In the genomic region with DNA sequence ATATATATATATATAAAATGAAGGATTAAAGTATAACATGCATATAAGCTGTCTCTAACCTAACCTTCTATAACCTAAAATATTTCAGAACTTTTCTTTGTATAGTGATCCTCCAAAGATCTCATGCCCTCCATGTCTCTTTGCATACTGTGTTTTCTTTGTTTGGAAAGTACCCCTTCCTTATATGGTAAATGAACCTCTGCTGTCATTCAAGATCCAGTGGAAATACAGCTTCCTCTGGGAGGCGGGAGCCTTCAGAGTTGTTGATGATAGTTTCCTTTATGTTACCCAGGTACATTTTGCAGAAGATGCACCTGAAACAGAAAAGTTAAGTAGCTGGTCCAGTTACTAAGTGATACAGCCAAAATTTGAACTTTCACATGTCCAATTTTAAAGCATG, we compare ENCODE assay signal across 2 cellular contexts.
TF ChIP-seq lines count a peak whose summit lies in the region.

No MANE protein-coding gene starts in this region.

TF ChIP-seq in GM23338, 12 proteins besides CTCF, POLR2A, EP300 and RAD21 (continued from another document):
- TF ChIP-seq POLR2AphosphoS5 (IDR thresholded peaks at IDR 0.05; ENCODE audit: low read depth) (no peak), CREB1 (CRISPR knock-in tag; IDR thresholded peaks at IDR 0.05; ENCODE audit: low read depth) (no peak), STAT1 (IDR thresholded peaks at IDR 0.05; ENCODE audit: unreplicated experiment) (no peak), ZNF114 (CRISPR knock-in tag; IDR thresholded peaks at IDR 0.05) (no peak), ZNF331 (CRISPR knock-in tag; IDR thresholded peaks at IDR 0.05; ENCODE audit: low read depth) (no peak), EZH2phosphoT487 (IDR thresholded peaks at IDR 0.05; ENCODE audit: unreplicated experiment) (no peak)
- TF ChIP-seq, protein P1, sequence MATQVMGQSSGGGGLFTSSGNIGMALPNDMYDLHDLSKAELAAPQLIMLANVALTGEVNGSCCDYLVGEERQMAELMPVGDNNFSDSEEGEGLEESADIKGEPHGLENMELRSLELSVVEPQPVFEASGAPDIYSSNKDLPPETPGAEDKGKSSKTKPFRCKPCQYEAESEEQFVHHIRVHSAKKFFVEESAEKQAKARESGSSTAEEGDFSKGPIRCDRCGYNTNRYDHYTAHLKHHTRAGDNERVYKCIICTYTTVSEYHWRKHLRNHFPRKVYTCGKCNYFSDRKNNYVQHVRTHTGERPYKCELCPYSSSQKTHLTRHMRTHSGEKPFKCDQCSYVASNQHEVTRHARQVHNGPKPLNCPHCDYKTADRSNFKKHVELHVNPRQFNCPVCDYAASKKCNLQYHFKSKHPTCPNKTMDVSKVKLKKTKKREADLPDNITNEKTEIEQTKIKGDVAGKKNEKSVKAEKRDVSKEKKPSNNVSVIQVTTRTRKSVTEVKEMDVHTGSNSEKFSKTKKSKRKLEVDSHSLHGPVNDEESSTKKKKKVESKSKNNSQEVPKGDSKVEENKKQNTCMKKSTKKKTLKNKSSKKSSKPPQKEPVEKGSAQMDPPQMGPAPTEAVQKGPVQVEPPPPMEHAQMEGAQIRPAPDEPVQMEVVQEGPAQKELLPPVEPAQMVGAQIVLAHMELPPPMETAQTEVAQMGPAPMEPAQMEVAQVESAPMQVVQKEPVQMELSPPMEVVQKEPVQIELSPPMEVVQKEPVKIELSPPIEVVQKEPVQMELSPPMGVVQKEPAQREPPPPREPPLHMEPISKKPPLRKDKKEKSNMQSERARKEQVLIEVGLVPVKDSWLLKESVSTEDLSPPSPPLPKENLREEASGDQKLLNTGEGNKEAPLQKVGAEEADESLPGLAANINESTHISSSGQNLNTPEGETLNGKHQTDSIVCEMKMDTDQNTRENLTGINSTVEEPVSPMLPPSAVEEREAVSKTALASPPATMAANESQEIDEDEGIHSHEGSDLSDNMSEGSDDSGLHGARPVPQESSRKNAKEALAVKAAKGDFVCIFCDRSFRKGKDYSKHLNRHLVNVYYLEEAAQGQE (IDR thresholded peaks at IDR 0.05; ENCODE audit: unreplicated experiment) = no peak
- TF ChIP-seq, protein P2, sequence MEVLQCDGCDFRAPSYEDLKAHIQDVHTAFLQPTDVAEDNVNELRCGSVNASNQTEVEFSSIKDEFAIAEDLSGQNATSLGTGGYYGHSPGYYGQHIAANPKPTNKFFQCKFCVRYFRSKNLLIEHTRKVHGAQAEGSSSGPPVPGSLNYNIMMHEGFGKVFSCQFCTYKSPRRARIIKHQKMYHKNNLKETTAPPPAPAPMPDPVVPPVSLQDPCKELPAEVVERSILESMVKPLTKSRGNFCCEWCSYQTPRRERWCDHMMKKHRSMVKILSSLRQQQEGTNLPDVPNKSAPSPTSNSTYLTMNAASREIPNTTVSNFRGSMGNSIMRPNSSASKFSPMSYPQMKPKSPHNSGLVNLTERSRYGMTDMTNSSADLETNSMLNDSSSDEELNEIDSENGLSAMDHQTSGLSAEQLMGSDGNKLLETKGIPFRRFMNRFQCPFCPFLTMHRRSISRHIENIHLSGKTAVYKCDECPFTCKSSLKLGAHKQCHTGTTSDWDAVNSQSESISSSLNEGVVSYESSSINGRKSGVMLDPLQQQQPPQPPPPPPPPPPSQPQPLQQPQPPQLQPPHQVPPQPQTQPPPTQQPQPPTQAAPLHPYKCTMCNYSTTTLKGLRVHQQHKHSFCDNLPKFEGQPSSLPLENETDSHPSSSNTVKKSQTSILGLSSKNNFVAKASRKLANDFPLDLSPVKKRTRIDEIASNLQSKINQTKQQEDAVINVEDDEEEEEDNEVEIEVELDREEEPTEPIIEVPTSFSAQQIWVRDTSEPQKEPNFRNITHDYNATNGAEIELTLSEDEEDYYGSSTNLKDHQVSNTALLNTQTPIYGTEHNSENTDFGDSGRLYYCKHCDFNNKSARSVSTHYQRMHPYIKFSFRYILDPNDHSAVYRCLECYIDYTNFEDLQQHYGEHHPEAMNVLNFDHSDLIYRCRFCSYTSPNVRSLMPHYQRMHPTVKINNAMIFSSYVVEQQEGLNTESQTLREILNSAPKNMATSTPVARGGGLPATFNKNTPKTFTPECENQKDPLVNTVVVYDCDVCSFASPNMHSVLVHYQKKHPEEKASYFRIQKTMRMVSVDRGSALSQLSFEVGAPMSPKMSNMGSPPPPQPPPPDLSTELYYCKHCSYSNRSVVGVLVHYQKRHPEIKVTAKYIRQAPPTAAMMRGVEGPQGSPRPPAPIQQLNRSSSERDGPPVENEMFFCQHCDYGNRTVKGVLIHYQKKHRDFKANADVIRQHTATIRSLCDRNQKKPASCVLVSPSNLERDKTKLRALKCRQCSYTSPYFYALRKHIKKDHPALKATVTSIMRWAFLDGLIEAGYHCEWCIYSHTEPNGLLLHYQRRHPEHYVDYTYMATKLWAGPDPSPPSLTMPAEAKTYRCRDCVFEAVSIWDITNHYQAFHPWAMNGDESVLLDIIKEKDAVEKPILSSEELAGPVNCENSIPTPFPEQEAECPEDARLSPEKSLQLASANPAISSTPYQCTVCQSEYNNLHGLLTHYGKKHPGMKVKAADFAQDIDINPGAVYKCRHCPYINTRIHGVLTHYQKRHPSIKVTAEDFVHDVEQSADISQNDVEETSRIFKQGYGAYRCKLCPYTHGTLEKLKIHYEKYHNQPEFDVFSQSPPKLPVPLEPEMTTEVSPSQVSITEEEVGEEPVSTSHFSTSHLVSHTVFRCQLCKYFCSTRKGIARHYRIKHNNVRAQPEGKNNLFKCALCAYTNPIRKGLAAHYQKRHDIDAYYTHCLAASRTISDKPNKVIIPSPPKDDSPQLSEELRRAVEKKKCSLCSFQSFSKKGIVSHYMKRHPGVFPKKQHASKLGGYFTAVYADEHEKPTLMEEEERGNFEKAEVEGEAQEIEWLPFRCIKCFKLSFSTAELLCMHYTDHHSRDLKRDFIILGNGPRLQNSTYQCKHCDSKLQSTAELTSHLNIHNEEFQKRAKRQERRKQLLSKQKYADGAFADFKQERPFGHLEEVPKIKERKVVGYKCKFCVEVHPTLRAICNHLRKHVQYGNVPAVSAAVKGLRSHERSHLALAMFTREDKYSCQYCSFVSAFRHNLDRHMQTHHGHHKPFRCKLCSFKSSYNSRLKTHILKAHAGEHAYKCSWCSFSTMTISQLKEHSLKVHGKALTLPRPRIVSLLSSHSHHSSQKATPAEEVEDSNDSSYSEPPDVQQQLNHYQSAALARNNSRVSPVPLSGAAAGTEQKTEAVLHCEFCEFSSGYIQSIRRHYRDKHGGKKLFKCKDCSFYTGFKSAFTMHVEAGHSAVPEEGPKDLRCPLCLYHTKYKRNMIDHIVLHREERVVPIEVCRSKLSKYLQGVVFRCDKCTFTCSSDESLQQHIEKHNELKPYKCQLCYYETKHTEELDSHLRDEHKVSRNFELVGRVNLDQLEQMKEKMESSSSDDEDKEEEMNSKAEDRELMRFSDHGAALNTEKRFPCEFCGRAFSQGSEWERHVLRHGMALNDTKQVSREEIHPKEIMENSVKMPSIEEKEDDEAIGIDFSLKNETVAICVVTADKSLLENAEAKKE (CRISPR knock-in tag; IDR thresholded peaks at IDR 0.05) = no peak

TF ChIP-seq in WTC11, 78 proteins besides CTCF, POLR2A, EP300 and RAD21:
- TF ChIP-seq, protein P3, sequence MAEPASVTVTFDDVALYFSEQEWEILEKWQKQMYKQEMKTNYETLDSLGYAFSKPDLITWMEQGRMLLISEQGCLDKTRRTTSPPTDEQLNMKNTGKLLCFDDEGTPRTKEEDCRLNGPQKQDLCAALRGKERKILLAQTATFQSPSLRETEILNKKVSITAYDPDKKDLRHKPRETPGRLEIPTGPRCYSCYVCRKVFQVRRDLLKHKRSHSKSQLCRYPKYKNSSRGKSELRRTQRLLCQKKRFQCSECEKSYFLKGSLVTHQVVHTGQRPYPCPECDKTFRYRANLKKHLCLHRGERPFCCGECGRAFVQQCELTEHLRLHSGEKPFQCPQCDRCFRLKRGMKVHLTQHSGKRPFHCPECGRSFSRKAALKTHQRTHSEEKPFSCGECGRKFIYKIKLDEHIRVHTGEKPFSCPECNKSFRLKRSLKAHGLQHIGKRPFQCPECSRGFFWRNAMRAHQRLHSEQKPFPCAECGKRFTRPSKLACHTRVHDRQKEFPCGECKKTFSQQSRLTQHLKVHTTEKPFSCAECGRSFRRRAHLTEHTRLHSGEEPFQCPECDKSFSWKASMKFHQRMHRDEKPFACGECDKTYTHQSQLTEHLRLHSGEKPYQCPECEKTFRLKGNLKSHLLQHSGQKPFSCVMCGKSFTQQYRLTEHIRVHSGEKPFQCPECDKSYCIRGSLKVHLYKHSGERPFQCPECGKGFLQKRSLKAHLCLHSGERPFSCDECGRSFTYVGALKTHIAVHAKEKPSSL (CRISPR knock-in tag; conservative IDR thresholded peaks at IDR 0.05) = no peak
- no peak for TF ChIP-seq GABPB1 (CRISPR knock-in tag; IDR thresholded peaks at IDR 0.05)
- no peak for TF ChIP-seq ZNF232 (CRISPR knock-in tag; IDR thresholded peaks at IDR 0.05)
- TF ChIP-seq MXD4 (CRISPR knock-in tag; IDR thresholded peaks at IDR 0.05; ENCODE audit: borderline replicate concordance) = no peak
- no peak for TF ChIP-seq TCF7 (CRISPR knock-in tag; IDR thresholded peaks at IDR 0.05; ENCODE audit: low read depth)
- TF ChIP-seq, protein P4, sequence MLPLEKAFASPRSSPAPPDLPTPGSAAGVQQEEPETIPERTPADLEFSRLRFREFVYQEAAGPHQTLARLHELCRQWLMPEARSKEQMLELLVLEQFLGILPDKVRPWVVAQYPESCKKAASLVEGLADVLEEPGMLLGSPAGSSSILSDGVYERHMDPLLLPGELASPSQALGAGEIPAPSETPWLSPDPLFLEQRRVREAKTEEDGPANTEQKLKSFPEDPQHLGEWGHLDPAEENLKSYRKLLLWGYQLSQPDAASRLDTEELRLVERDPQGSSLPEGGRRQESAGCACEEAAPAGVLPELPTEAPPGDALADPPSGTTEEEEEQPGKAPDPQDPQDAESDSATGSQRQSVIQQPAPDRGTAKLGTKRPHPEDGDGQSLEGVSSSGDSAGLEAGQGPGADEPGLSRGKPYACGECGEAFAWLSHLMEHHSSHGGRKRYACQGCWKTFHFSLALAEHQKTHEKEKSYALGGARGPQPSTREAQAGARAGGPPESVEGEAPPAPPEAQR (CRISPR knock-in tag; IDR thresholded peaks at IDR 0.05) = no peak
- TF ChIP-seq, protein P5, sequence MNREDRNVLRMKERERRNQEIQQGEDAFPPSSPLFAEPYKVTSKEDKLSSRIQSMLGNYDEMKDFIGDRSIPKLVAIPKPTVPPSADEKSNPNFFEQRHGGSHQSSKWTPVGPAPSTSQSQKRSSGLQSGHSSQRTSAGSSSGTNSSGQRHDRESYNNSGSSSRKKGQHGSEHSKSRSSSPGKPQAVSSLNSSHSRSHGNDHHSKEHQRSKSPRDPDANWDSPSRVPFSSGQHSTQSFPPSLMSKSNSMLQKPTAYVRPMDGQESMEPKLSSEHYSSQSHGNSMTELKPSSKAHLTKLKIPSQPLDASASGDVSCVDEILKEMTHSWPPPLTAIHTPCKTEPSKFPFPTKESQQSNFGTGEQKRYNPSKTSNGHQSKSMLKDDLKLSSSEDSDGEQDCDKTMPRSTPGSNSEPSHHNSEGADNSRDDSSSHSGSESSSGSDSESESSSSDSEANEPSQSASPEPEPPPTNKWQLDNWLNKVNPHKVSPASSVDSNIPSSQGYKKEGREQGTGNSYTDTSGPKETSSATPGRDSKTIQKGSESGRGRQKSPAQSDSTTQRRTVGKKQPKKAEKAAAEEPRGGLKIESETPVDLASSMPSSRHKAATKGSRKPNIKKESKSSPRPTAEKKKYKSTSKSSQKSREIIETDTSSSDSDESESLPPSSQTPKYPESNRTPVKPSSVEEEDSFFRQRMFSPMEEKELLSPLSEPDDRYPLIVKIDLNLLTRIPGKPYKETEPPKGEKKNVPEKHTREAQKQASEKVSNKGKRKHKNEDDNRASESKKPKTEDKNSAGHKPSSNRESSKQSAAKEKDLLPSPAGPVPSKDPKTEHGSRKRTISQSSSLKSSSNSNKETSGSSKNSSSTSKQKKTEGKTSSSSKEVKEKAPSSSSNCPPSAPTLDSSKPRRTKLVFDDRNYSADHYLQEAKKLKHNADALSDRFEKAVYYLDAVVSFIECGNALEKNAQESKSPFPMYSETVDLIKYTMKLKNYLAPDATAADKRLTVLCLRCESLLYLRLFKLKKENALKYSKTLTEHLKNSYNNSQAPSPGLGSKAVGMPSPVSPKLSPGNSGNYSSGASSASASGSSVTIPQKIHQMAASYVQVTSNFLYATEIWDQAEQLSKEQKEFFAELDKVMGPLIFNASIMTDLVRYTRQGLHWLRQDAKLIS (CRISPR knock-in tag; IDR thresholded peaks at IDR 0.05; ENCODE audit: borderline replicate concordance) = no peak
- TF ChIP-seq, protein P6, sequence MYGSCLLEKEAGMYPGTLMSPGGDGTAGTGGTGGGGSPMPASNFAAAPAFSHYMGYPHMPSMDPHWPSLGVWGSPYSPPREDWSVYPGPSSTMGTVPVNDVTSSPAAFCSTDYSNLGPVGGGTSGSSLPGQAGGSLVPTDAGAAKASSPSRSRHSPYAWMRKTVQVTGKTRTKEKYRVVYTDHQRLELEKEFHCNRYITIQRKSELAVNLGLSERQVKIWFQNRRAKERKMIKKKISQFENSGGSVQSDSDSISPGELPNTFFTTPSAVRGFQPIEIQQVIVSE (CRISPR knock-in tag; IDR thresholded peaks at IDR 0.05; ENCODE audit: borderline replicate concordance) = no peak
- no peak for TF ChIP-seq NR1H2 (CRISPR knock-in tag; IDR thresholded peaks at IDR 0.05)
- TF ChIP-seq, protein P7, sequence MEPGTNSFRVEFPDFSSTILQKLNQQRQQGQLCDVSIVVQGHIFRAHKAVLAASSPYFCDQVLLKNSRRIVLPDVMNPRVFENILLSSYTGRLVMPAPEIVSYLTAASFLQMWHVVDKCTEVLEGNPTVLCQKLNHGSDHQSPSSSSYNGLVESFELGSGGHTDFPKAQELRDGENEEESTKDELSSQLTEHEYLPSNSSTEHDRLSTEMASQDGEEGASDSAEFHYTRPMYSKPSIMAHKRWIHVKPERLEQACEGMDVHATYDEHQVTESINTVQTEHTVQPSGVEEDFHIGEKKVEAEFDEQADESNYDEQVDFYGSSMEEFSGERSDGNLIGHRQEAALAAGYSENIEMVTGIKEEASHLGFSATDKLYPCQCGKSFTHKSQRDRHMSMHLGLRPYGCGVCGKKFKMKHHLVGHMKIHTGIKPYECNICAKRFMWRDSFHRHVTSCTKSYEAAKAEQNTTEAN (CRISPR knock-in tag; IDR thresholded peaks at IDR 0.05) = no peak
- no peak for TF ChIP-seq CBFB (CRISPR knock-in tag; IDR thresholded peaks at IDR 0.05; ENCODE audit: low read depth)
- TF ChIP-seq SMAD4 (CRISPR knock-in tag; IDR thresholded peaks at IDR 0.05) = no peak
- TF ChIP-seq ESRRA (CRISPR knock-in tag; IDR thresholded peaks at IDR 0.05; ENCODE audit: borderline replicate concordance) = no peak
- no peak for TF ChIP-seq MYBL2 (CRISPR knock-in tag; IDR thresholded peaks at IDR 0.05)
- no peak for TF ChIP-seq IRF2 (CRISPR knock-in tag; IDR thresholded peaks at IDR 0.05; ENCODE audit: borderline replicate concordance, low read depth)
- TF ChIP-seq, protein P8, sequence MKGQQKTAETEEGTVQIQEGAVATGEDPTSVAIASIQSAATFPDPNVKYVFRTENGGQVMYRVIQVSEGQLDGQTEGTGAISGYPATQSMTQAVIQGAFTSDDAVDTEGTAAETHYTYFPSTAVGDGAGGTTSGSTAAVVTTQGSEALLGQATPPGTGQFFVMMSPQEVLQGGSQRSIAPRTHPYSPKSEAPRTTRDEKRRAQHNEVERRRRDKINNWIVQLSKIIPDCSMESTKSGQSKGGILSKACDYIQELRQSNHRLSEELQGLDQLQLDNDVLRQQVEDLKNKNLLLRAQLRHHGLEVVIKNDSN (CRISPR knock-in tag; IDR thresholded peaks at IDR 0.05) = no peak
- no peak for TF ChIP-seq SP1 (CRISPR knock-in tag; conservative IDR thresholded peaks at IDR 0.05)
- no peak for TF ChIP-seq CREB1 (CRISPR knock-in tag; IDR thresholded peaks at IDR 0.05)
